Comparison of ENCODE assay signal across 1 cellular context in genomic region chr22:40603088-40603605, GRCh38.
TF ChIP-seq lines count a peak whose summit lies in the region.

No MANE protein-coding gene starts in this region.

TF ChIP-seq in GM12878, 131 proteins besides CTCF, POLR2A, EP300 and RAD21:
- TF ChIP-seq BRCA1 (IDR thresholded peaks at IDR 0.05; ENCODE audit: low read depth, low read length) = no peak
- TF ChIP-seq RUNX3 (IDR thresholded peaks at IDR 0.05; ENCODE audit: low read length) = peak; percentile 10; the same call in 1 of the 2 replicates
- TF ChIP-seq POLR2AphosphoS2 (IDR thresholded peaks at IDR 0.05; ENCODE audit: low read depth, low read length) = no peak
TF ChIP-seq in GM12878: peak in this region for 1.
